11 cellular contexts compared by ENCODE assay signal in the genomic region with DNA sequence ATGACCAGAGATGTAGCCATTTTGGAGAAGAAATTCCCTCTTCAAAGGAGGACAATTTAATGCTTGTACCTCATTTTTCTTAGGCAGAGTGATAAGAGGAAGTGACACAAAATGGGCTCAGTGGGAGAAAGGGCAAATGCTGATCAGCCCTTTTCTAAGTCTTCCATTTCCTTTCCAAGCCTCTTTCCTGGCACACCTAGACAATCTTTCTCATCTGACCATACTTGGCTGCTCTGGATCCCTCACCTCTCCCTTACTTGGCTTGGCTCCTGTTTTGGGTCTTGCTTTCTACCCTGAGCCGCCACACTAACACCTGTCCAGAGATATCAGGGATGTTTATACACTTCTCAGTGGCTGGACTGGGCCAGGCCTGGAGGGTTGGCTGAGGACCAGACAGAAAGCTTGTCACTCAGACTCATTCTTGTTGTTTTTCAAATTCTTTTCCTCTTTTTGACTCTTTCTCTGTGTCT. TPM values are rescaled to one million over a fixed set of nuclear protein-coding genes. Genes with fewer than 3 reads are reported as not detected.
DNase-seq lines count a peak whose midpoint lies in the region; ATAC-seq and TF ChIP-seq lines count a peak whose summit lies in the region.
"Had no signal": no experiment of that assay in that cellular context is flagged by ENCODE, and none has a peak within 500 bp of the region (broad histone marks: within the 10 kb centered on the region; RNA-seq: fewer than 3 reads in every experiment).

No MANE protein-coding gene starts in this region.

- peak overlapping the region in 6 of 11 experiments; percentile 18 to 95 (median 92); a peak in 9 of 22 replicates for H3K27ac ChIP-seq in BLaER1 treated with 17β-estradiol and CSF1 and Interleukin-3, amounts not matched to agents 10 nM and 100 nM
- H3K27ac ChIP-seq in dorsolateral prefrontal cortex: peak overlapping the region in 32 of 59 donors; percentile 3 to 97 (median 46)
- H3K27ac ChIP-seq in neutrophil: peak overlapping the region; percentile 99
- H3K27ac ChIP-seq in osteoblast (ENCODE audit: low read depth, low read length): no peak overlapping the region
- H3K27ac ChIP-seq: cardiac muscle cell had no signal

- no peak for TF ChIP-seq CTCF in dorsolateral prefrontal cortex (IDR thresholded peaks at IDR 0.05 in 54 of 56, conservative IDR thresholded peaks at IDR 0.05 in 2 of 56; ENCODE audit: low read depth in 1 of 56, partially characterized antibody in 56 of 56)
- no peak for TF ChIP-seq CTCF in neutrophil (IDR thresholded peaks at IDR 0.05)
- no peak for TF ChIP-seq CTCF in osteoblast (IDR thresholded peaks at IDR 0.05; ENCODE audit: extremely low read depth, low read depth, low read length)

- H3K79me2 ChIP-seq in osteoblast (ENCODE audit: insufficient read depth, low read length): no peaks in the 10 kb centered on the region

- peak overlapping the region in 7 of 11 experiments; percentile 6 to 96 (median 86); a peak in 11 of 22 replicates for H3K4me2 ChIP-seq in BLaER1 treated with 17β-estradiol and CSF1 and Interleukin-3, amounts not matched to agents 10 nM and 100 nM
- no peak overlapping the region for H3K4me2 ChIP-seq in osteoblast (ENCODE audit: insufficient read depth, low read length)

- no peak overlapping the region for H3K4me3 ChIP-seq in BLaER1 treated with 17β-estradiol and CSF1 and Interleukin-3, amounts not matched to agents 10 nM and 100 nM
- H3K4me3 ChIP-seq in dorsolateral prefrontal cortex: peak overlapping the region in 1 of 59 donors; percentile 1
- no peak overlapping the region for H3K4me3 ChIP-seq in neutrophil (ENCODE audit: low read depth in 1 of 2, low read length in 1 of 2)
- H3K4me3 ChIP-seq in osteoblast (ENCODE audit: insufficient read depth, low read length): no peak overlapping the region
- H3K4me3 ChIP-seq: cardiac muscle cell had no signal

- ATAC-seq in GM18502 (IDR thresholded peaks at IDR 0.05; ENCODE audit: poor library complexity, unreplicated experiment) (no peak), GM21526 (IDR thresholded peaks at IDR 0.05; ENCODE audit: low FRiP score, unreplicated experiment) (no peak)

- H3K4me1 ChIP-seq in BLaER1 treated with 17β-estradiol and CSF1 and Interleukin-3, amounts not matched to agents 10 nM and 100 nM: peaks cover 31 to 97% (median 70%) of the 10 kb centered on the region in 10 experiments
- peaks cover 93 to 97% of the 10 kb centered on the region in 2 experiments for H3K4me1 ChIP-seq in neutrophil (ENCODE audit: control insufficient read depth in 1 of 2, insufficient read depth in 1 of 2, low read depth in 1 of 2, low read length in 1 of 2)
- H3K4me1 ChIP-seq in osteoblast (ENCODE audit: insufficient read depth, low read length): peaks cover 38% of the 10 kb centered on the region

- H4K20me1 ChIP-seq in BLaER1 treated with 17β-estradiol and CSF1 and Interleukin-3, amounts not matched to agents 10 nM and 100 nM: no peaks in the 10 kb centered on the region
- H4K20me1 ChIP-seq in osteoblast (ENCODE audit: insufficient read depth, low read length): no peaks in the 10 kb centered on the region

- no peak overlapping the region for H2AFZ ChIP-seq in osteoblast (ENCODE audit: low read length)

- DNase-seq in LHCN-M2 (ENCODE audit: low read depth) (peak; percentile 92), dorsolateral prefrontal cortex (no peak), RKO (ENCODE audit: low spot score) (no peak), osteoblast (ENCODE audit: insufficient read length, low spot score, missing footprints) (no peak)
- DNase-seq: activated CD4-positive, CD25-positive, alpha-beta regulatory T cell had no signal

- no peaks in the 10 kb centered on the region for H3K27me3 ChIP-seq in BLaER1 treated with 17β-estradiol and CSF1 and Interleukin-3, amounts not matched to agents 10 nM and 100 nM
- H3K27me3 ChIP-seq in dorsolateral prefrontal cortex (no peaks in the 10 kb centered on the region), neutrophil (no peaks in the 10 kb centered on the region), osteoblast (ENCODE audit: insufficient read depth, low read length) (no peaks in the 10 kb centered on the region)
- H3K27me3 ChIP-seq: cardiac muscle cell had no signal

- peak overlapping the region in 1 of 11 experiments; percentile 6; a peak in 1 of 22 replicates for H3K9ac ChIP-seq in BLaER1 treated with 17β-estradiol and CSF1 and Interleukin-3, amounts not matched to agents 10 nM and 100 nM

- H3K36me3 ChIP-seq in BLaER1 treated with 17β-estradiol and CSF1 and Interleukin-3, amounts not matched to agents 10 nM and 100 nM: no peaks in the 10 kb centered on the region
- H3K36me3 ChIP-seq in neutrophil (no peaks in the 10 kb centered on the region), osteoblast (ENCODE audit: insufficient read depth, low read length) (no peaks in the 10 kb centered on the region)
- H3K36me3 ChIP-seq: cardiac muscle cell had no signal

- no peaks in the 10 kb centered on the region for H3K9me3 ChIP-seq in BLaER1 treated with 17β-estradiol and CSF1 and Interleukin-3, amounts not matched to agents 10 nM and 100 nM (replicated peaks in 1 of 11)
- H3K9me3 ChIP-seq in neutrophil (no peaks in the 10 kb centered on the region), osteoblast (ENCODE audit: low read depth, low read length) (no peaks in the 10 kb centered on the region)

- intact Hi-C loops in dorsolateral prefrontal cortex (cut with DNase I): no loop called here

RNA-seq across cellular contexts. Expression of a gene that starts 13.1 kb away (rescaled TPM):
- 104 and 114 TPM in 2 replicates for total RNA-seq in LHCN-M2 (2014; rRNA removed)
- 32.7 TPM for polyA plus RNA-seq in LHCN-M2 (2012)
- total RNA-seq in dorsolateral prefrontal cortex: 100 to 1,000 TPM in 98 of 120 experiments, 10 to 100 TPM in 22; 36.4 to 580 (median 158) TPM
- 400 and 529 TPM in 2 replicates for total RNA-seq in osteoblast

RNA-seq across cellular contexts. Expression of a gene that starts 18.8 kb away (rescaled TPM):
- total RNA-seq in LHCN-M2 (2014; rRNA removed) (27.8 and 32.0 TPM in 2 replicates), dorsolateral prefrontal cortex (10 to 100 TPM; 13.1 to 24.6 (median 19.0) TPM), osteoblast (9.4 and 13.3 TPM in 2 replicates)
- polyA plus RNA-seq in LHCN-M2 (2012): 65.5 TPM

RNA-seq across cellular contexts. Expression of a gene that starts 18.9 kb away (rescaled TPM):
- 2.9 and 3.1 TPM in 2 replicates for total RNA-seq in LHCN-M2 (2014; rRNA removed)
- polyA plus RNA-seq in LHCN-M2 (2012): 6.4 TPM
- total RNA-seq in dorsolateral prefrontal cortex: 10 to 100 TPM; 13.4 to 48.3 (median 29.4) TPM
- total RNA-seq in osteoblast: 0.59 and 1.1 TPM in 2 replicates

RNA-seq across cellular contexts. Expression of a gene that starts 25.4 kb away (rescaled TPM):
- 35.0 and 37.4 TPM in 2 replicates for total RNA-seq in LHCN-M2 (2014; rRNA removed)
- polyA plus RNA-seq in LHCN-M2 (2012): 20.8 TPM
- 10 to 100 TPM; 10.5 to 32.8 (median 17.8) TPM for total RNA-seq in dorsolateral prefrontal cortex
- total RNA-seq in osteoblast: 33.3 and 33.7 TPM in 2 replicates

RNA-seq across cellular contexts. Expression of a gene that starts 38.3 kb away (rescaled TPM):
- 0.13 and 1.2 TPM in 2 replicates for total RNA-seq in LHCN-M2 (2014; rRNA removed)
- polyA plus RNA-seq in LHCN-M2 (2012): 0.95 TPM
- 1 to 10 TPM in 3 of 120 experiments, under 1 TPM in 39, not detected in 78; 0.20 to 1.2 (median 0.42) TPM for total RNA-seq in dorsolateral prefrontal cortex
- total RNA-seq in osteoblast: not detected in 2 replicates
- total RNA-seq: cardiac muscle cell, glomerular endothelial cell had no signal
- polyA plus RNA-seq: cardiac muscle cell had no signal
